Comparison of ENCODE assay signal across 9 cellular contexts in the genomic region with DNA sequence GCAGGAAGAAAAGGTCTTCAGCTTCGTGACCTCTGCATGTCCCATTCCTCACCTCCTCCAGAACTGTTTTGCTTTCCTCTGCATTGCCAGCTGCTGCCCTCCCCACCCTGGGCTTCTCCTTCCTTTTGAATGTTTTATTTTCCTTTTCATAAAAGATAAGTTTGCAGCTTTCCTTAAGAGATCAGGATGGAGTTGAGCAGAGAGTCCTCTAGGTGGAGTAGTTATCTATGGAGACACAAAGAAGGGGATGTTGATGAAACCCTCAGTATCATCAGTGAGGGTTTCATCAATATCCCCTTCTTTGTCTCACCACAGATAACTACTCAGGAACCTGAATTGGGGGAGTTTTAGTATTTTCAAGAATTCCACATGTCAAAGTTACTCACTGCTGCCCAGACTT. TPM values are rescaled to one million over a fixed set of nuclear protein-coding genes. Genes with fewer than 3 reads are reported as not detected.
A peak's percentile ranks its signal among the peaks of the same experiment; 100 is the strongest.
DNase-seq lines count a peak whose midpoint lies in the region; ATAC-seq, FAIRE-seq and TF ChIP-seq lines count a peak whose summit lies in the region.
"Had no signal": no experiment of that assay in that cellular context is flagged by ENCODE, and none has a peak within 500 bp of the region (broad histone marks: within the 10 kb centered on the region; RNA-seq: fewer than 3 reads in every experiment).

No MANE protein-coding gene starts in this region.

- TF ChIP-seq CTCF in Calu3 (IDR thresholded peaks at IDR 0.05; ENCODE audit: unreplicated experiment): peak; percentile 61
- peak in 3 of 4 donors; percentile 27 to 32 (median 30) for TF ChIP-seq CTCF in right lobe of liver (IDR thresholded peaks at IDR 0.05)

- no peak overlapping the region for H3K4me3 Mint-ChIP-seq in Calu3 (ENCODE audit: low read depth, unreplicated experiment)
- H3K4me3 Mint-ChIP-seq: activated CD4-positive, alpha-beta T cell treated with anti-CD3 and anti-CD28 coated beads, Interleukin-2, amount 10 ng/mL, durations not matched to agents 24 days and 14 days had no signal

- no peak for TF ChIP-seq POLR2A in right lobe of liver (IDR thresholded peaks at IDR 0.05)

- H3K4me1 Mint-ChIP-seq in Calu3 (ENCODE audit: low read depth, unreplicated experiment): no peaks in the 10 kb centered on the region
- H3K4me1 Mint-ChIP-seq: activated CD4-positive, alpha-beta T cell treated with anti-CD3 and anti-CD28 coated beads, Interleukin-2, amount 10 ng/mL, durations not matched to agents 24 days and 14 days had no signal

- H3K27ac Mint-ChIP-seq in Calu3 (ENCODE audit: unreplicated experiment): no peak overlapping the region
- H3K27ac Mint-ChIP-seq: activated CD4-positive, alpha-beta T cell treated with anti-CD3 and anti-CD28 coated beads, Interleukin-2, amount 10 ng/mL, durations not matched to agents 24 days and 14 days had no signal

- H3K36me3 ChIP-seq in adipocyte (ENCODE audit: control insufficient read depth, insufficient read depth, low read length, severe bottlenecking): no peaks in the 10 kb centered on the region
- no peaks in the 10 kb centered on the region for H3K36me3 ChIP-seq in right lobe of liver

- H3K27me3 ChIP-seq in adipocyte (replicated peaks; ENCODE audit: control insufficient read depth, insufficient read depth, low read length): peaks cover under 1% of the 10 kb centered on the region
- peaks cover 0 to 16% of the 10 kb centered on the region in 2 donors for H3K27me3 ChIP-seq in right lobe of liver

- H3K4me1 ChIP-seq in adipocyte (ENCODE audit: control insufficient read depth, insufficient read depth, low read length) (peaks cover 3% of the 10 kb centered on the region), right lobe of liver (peaks cover 0 to 5% (median 0%) of the 10 kb centered on the region in 4 donors)

- H3K36me3 Mint-ChIP-seq in Calu3 (ENCODE audit: insufficient read depth, unreplicated experiment): no peaks in the 10 kb centered on the region

- no peak for FAIRE-seq in HTR-8/SVneo (lab: Jason Lieb, UNC)

- no peaks in the 10 kb centered on the region for H3K9me3 Mint-ChIP-seq in Calu3 (ENCODE audit: low read depth, unreplicated experiment)
- H3K9me3 Mint-ChIP-seq: activated CD4-positive, alpha-beta T cell treated with anti-CD3 and anti-CD28 coated beads, Interleukin-2, amount 10 ng/mL, durations not matched to agents 24 days and 14 days had no signal

- CTCF ChIA-PET in Calu3 (lab: Charles Lee): interaction anchor here (0.6 to 1.6 kb wide), 11 partner anchors 10 to 270 kb away, joined by 3 to 8 read pairs (median 3); no protein-coding TSS in a partner anchor

- ATAC-seq in HG02870 (IDR thresholded peaks at IDR 0.05; ENCODE audit: unreplicated experiment) (peak; percentile 61), right lobe of liver (peak in 2 of 4 donors; percentile 14 to 31)

- intact Hi-C loops in Calu3 (cut with micrococcal nuclease; ENCODE audit: unreplicated experiment) (loop anchor here (1.0 kb wide), 2 partner anchors 51 to 183 kb away; no protein-coding TSS in a partner anchor), right lobe of liver (cut with DNase I) (no loop called here)

- BruUV-seq in Calu3 (replicated peaks; lab: Mats Ljungman, UMichigan): no TSS peak

- no peak overlapping the region for H3K4me3 ChIP-seq in adipocyte (ENCODE audit: low read length)
- H3K4me3 ChIP-seq in right lobe of liver: no peak overlapping the region

- H3K9me3 ChIP-seq in adipocyte (ENCODE audit: control insufficient read depth, low read length): no peaks in the 10 kb centered on the region
- H3K9me3 ChIP-seq in right lobe of liver: no peaks in the 10 kb centered on the region

- no peak overlapping the region for H3K9ac ChIP-seq in adipocyte (ENCODE audit: low read length)

- H3K27ac ChIP-seq in right lobe of liver: no peak overlapping the region

- H3K27me3 Mint-ChIP-seq in Calu3 (ENCODE audit: unreplicated experiment): peaks cover 44% of the 10 kb centered on the region

- DNase-seq in Calu3 (no peak), adipocyte (ENCODE audit: low read depth) (peak; percentile 63), right lobe of liver (no peak), HTR-8/SVneo (ENCODE audit: insufficient read length, low spot score) (no peak), DMS153 (lab: John Stamatoyannopoulos, UW) (no peak)
- no peak for DNase-seq in activated T-cell treated with anti-CD3 and anti-CD28 coated beads, Interleukin-2, amount 50 U/mL, for 1 hour
- DNase-seq in activated CD4-positive, alpha-beta T cell treated with anti-CD3 and anti-CD28 coated beads, Interleukin-2, amount 50 U/mL, for 1 hour: no peak
- DNase-seq: activated CD4-positive, alpha-beta T cell treated with anti-CD3 and anti-CD28 coated beads, Interleukin-2, amount 10 ng/mL, durations not matched to agents 24 days and 14 days had no signal

- WGBS in right lobe of liver (ENCODE audit: insufficient coverage, low coverage, low lambda C conversion rate, missing lambda C conversion rate): 50% methylated on average over 1 of the region's 1 CpG

RNA-seq across cellular contexts. Expression of a gene that starts 19.0 kb away (rescaled TPM):
- 107 and 114 TPM in 2 replicates for total RNA-seq in Calu3 (2022)
- 1 to 10 TPM; 2.8 to 6.0 (median 5.1) TPM for total RNA-seq in right lobe of liver

Comparison
In these comparisons a context has a peak if more than half of its experiments do, and no peak if none do; other contexts are left out.
1. RNA of a gene that starts 19.0 kb away (total RNA-seq): 107 to 114 TPM in Calu3; 2.8 to 6.0 TPM in right lobe of liver; every median in the first group is over 10 times any median in the second.